14 cellular contexts compared by ENCODE assay signal in genomic region chr1:200624679-200625335, GRCh38. TPM values are rescaled to one million over a fixed set of nuclear protein-coding genes. Genes with fewer than 3 reads are reported as not detected.
DNase-seq lines count a peak whose midpoint lies in the region; ATAC-seq and TF ChIP-seq lines count a peak whose summit lies in the region.
"Had no signal": no experiment of that assay in that cellular context is flagged by ENCODE, and none has a peak within 500 bp of the region (broad histone marks: within the 10 kb centered on the region; RNA-seq: fewer than 3 reads in every experiment).

No MANE protein-coding gene starts in this region.

- peaks cover 9% of the 10 kb centered on the region for H3K4me1 Mint-ChIP-seq in GM23338
- H3K4me1 Mint-ChIP-seq in activated T-helper 1 cell treated with anti-CD3 and anti-CD28 coated beads, Interleukin-12 subunit alpha, Interleukin-12 subunit beta, Interleukin-2, Interleukin-4 antibody, amounts not matched to agents 30 ng/mL and 10 ng/mL and 1 ng/mL, durations not matched to agents 14 hours and 24 hours and 36 hours (ENCODE audit: low read depth), result peaks cover 56% of the 10 kb centered on the region

- no peaks in the 10 kb centered on the region for H3K36me3 Mint-ChIP-seq in GM23338 (ENCODE audit: low read depth)
- peaks cover 2% of the 10 kb centered on the region for H3K36me3 Mint-ChIP-seq in activated T-helper 1 cell treated with anti-CD3 and anti-CD28 coated beads, Interleukin-12 subunit alpha, Interleukin-12 subunit beta, Interleukin-2, Interleukin-4 antibody, amounts not matched to agents 30 ng/mL and 10 ng/mL and 1 ng/mL, durations not matched to agents 14 hours and 24 hours and 36 hours (ENCODE audit: low read depth)

- peak overlapping the region; percentile 46; the same call in 1 of the 2 replicates for H3K27ac ChIP-seq in DND-41 (ENCODE audit: low read length)
- H3K27ac ChIP-seq in GM23338 (ENCODE audit: low read depth), result peak overlapping the region; percentile 24; the same call in 1 of the 2 replicates
- H3K27ac ChIP-seq: thyroid gland had no signal

- H3K9ac ChIP-seq in DND-41 (ENCODE audit: low read depth, low read length), result no peak overlapping the region

- ATAC-seq in DND-41 (ENCODE audit: insufficient read depth, low read depth) (no peak), GM23338 (no peak), GM19463 (IDR thresholded peaks at IDR 0.05; ENCODE audit: unreplicated experiment) (no peak), HG03025 (IDR thresholded peaks at IDR 0.05; ENCODE audit: low FRiP score, unreplicated experiment) (no peak)

- no peak overlapping the region for H3K4me3 Mint-ChIP-seq in GM23338
- peak overlapping the region; percentile 22 for H3K4me3 Mint-ChIP-seq in activated T-helper 1 cell treated with anti-CD3 and anti-CD28 coated beads, Interleukin-12 subunit alpha, Interleukin-12 subunit beta, Interleukin-2, Interleukin-4 antibody, amounts not matched to agents 30 ng/mL and 10 ng/mL and 1 ng/mL, durations not matched to agents 14 hours and 24 hours and 36 hours
- H3K4me3 Mint-ChIP-seq: nephron progenitor cell had no signal

- no peaks in the 10 kb centered on the region for H3K9me2 ChIP-seq in GM23338 (ENCODE audit: insufficient read depth)

- H3K4me3 ChIP-seq in DND-41 (ENCODE audit: low read depth in 1 of 2, low read length in 2 of 2) (no peak overlapping the region), GM23338 (no peak overlapping the region)
- H3K4me3 ChIP-seq: thyroid gland had no signal

- H3K79me2 ChIP-seq in DND-41 (ENCODE audit: insufficient read depth, low read length), result peaks cover 8% of the 10 kb centered on the region
- peaks cover 5% of the 10 kb centered on the region for H3K79me2 ChIP-seq in GM23338 (replicated peaks; ENCODE audit: insufficient read depth)

- H3K9me3 Mint-ChIP-seq in GM23338, result no peaks in the 10 kb centered on the region; the same call in 2 of the 3 replicates
- H3K9me3 Mint-ChIP-seq in activated T-helper 1 cell treated with anti-CD3 and anti-CD28 coated beads, Interleukin-12 subunit alpha, Interleukin-12 subunit beta, Interleukin-2, Interleukin-4 antibody, amounts not matched to agents 30 ng/mL and 10 ng/mL and 1 ng/mL, durations not matched to agents 14 hours and 24 hours and 36 hours, result no peaks in the 10 kb centered on the region
- H3K9me3 Mint-ChIP-seq: nephron progenitor cell had no signal

- H3K27me3 Mint-ChIP-seq in GM23338 (ENCODE audit: insufficient read depth, low read depth, poor library complexity), result peaks cover 4% of the 10 kb centered on the region
- no peaks in the 10 kb centered on the region for H3K27me3 Mint-ChIP-seq in activated T-helper 1 cell treated with anti-CD3 and anti-CD28 coated beads, Interleukin-12 subunit alpha, Interleukin-12 subunit beta, Interleukin-2, Interleukin-4 antibody, amounts not matched to agents 30 ng/mL and 10 ng/mL and 1 ng/mL, durations not matched to agents 14 hours and 24 hours and 36 hours (ENCODE audit: insufficient read depth)

- DNase-seq in DND-41 (no peak), GM23338 (ENCODE audit: low spot score) (no peak), inferior parietal cortex (ENCODE audit: extremely low spot score) (peak; percentile 39), kidney tubule cell (ENCODE audit: low spot score) (no peak), nucleus accumbens (lab: John Stamatoyannopoulos, UW) (no peak)
- DNase-seq in activated T-helper 1 cell treated with anti-CD3 and anti-CD28 coated beads, Interleukin-12 subunit alpha, Interleukin-12 subunit beta, Interleukin-2, Interleukin-4 antibody, amounts not matched to agents 30 ng/mL and 10 ng/mL and 1 ng/mL, durations not matched to agents 14 hours and 24 hours and 36 hours (ENCODE audit: low spot score), result no peak
- DNase-seq: activated naive CD4-positive, alpha-beta T cell treated with anti-CD3 and anti-CD28 coated beads, Interleukin-2, amount 50 U/mL, for 16 hours; Calu3; GOT3; NCI-H1436; nephron progenitor cell; thyroid gland had no signal

- H4K20me1 ChIP-seq in DND-41 (ENCODE audit: insufficient read depth, low read length) (no peaks in the 10 kb centered on the region), GM23338 (replicated peaks; ENCODE audit: insufficient read depth) (no peaks in the 10 kb centered on the region)

- H3K4me1 ChIP-seq in DND-41 (ENCODE audit: insufficient read depth, low read length) (peaks cover 39% of the 10 kb centered on the region), GM23338 (ENCODE audit: insufficient read depth) (no peaks in the 10 kb centered on the region; the same call in 1 of the 2 replicates)

- H2AFZ ChIP-seq in DND-41 (ENCODE audit: low read depth, low read length) (peak overlapping the region; percentile 51), GM23338 (no peak overlapping the region)

- intact Hi-C loops in activated T-helper 1 cell treated with anti-CD3 and anti-CD28 coated beads, Interleukin-12 subunit alpha, Interleukin-12 subunit beta, Interleukin-2, Interleukin-4 antibody, amounts not matched to agents 30 ng/mL and 10 ng/mL and 1 ng/mL, durations not matched to agents 14 hours and 24 hours and 36 hours (cut with micrococcal nuclease), result loop anchor here (1.0 to 10.0 kb wide), 13 partner anchors 15 to 2000 kb away; partner anchors contain the start of gene CACNA1S

- TF ChIP-seq CTCF in DND-41 (IDR thresholded peaks at IDR 0.05; ENCODE audit: borderline replicate concordance, extremely low read depth, low read length, poor library complexity, severe bottlenecking) (no peak), GM23338 (conservative IDR thresholded peaks at IDR 0.05; ENCODE audit: low read depth in 2 of 2) (no peak)

- no peak overlapping the region for H3K27ac Mint-ChIP-seq in GM23338
- peak overlapping the region; percentile 84 for H3K27ac Mint-ChIP-seq in activated T-helper 1 cell treated with anti-CD3 and anti-CD28 coated beads, Interleukin-12 subunit alpha, Interleukin-12 subunit beta, Interleukin-2, Interleukin-4 antibody, amounts not matched to agents 30 ng/mL and 10 ng/mL and 1 ng/mL, durations not matched to agents 14 hours and 24 hours and 36 hours
- H3K27ac Mint-ChIP-seq: nephron progenitor cell had no signal

- H3F3A ChIP-seq in GM23338 (replicated peaks; ENCODE audit: low read depth), result no peaks in the 10 kb centered on the region

- H3K27me3 ChIP-seq in DND-41 (ENCODE audit: insufficient read depth, low read length, poor library complexity) (no peaks in the 10 kb centered on the region), GM23338 (ENCODE audit: insufficient read depth) (no peaks in the 10 kb centered on the region)
- H3K27me3 ChIP-seq: thyroid gland had no signal

- H3K36me3 ChIP-seq in DND-41 (ENCODE audit: insufficient read depth, low read length) (no peaks in the 10 kb centered on the region; the same call in 1 of the 2 replicates), GM23338 (ENCODE audit: insufficient read depth) (no peaks in the 10 kb centered on the region)
- H3K36me3 ChIP-seq: thyroid gland had no signal

- no peaks in the 10 kb centered on the region for H3K9me3 ChIP-seq in DND-41 (ENCODE audit: insufficient read depth, low read length, severe bottlenecking)
- H3K9me3 ChIP-seq: thyroid gland had no signal

- no peak overlapping the region for H3K4me2 ChIP-seq in DND-41 (ENCODE audit: insufficient read depth, low read length)
- H3K4me2 ChIP-seq in GM23338, result no peak overlapping the region

TF ChIP-seq in GM23338, 12 proteins besides CTCF, POLR2A, EP300 and RAD21 (continues in another document):
- no peak for TF ChIP-seq NANOG (IDR thresholded peaks at IDR 0.05; ENCODE audit: borderline replicate concordance)

RNA-seq across cellular contexts. Expression of gene KIF14, which starts 4.3 kb away (rescaled TPM):
- total RNA-seq in GM23338 (2014; rRNA removed; shearing (Covaris generic)), result 22.2 and 23.2 TPM in 2 replicates
- polyA plus RNA-seq in GM23338 (2016; fragmentation: Nextera tagmentation; extraction: Ambion mirVana), result 10.8 and 13.3 TPM in 2 replicates
- 11.5 and 12.5 TPM in 2 replicates for total RNA-seq in activated T-helper 1 cell treated with anti-CD3 and anti-CD28 coated beads, Interleukin-12 subunit alpha, Interleukin-12 subunit beta, Interleukin-2, Interleukin-4 antibody, amounts not matched to agents 30 ng/mL and 10 ng/mL and 1 ng/mL, durations not matched to agents 14 hours and 24 hours and 36 hours

RNA-seq across cellular contexts. Expression of gene DDX59, which starts 44.9 kb away (rescaled TPM):
- total RNA-seq in GM23338 (2014; rRNA removed; shearing (Covaris generic)), result 15.3 and 15.7 TPM in 2 replicates
- 12.9 and 14.7 TPM in 2 replicates for polyA plus RNA-seq in GM23338 (2016; fragmentation: Nextera tagmentation; extraction: Ambion mirVana)
- 13.8 and 14.4 TPM in 2 replicates for total RNA-seq in activated T-helper 1 cell treated with anti-CD3 and anti-CD28 coated beads, Interleukin-12 subunit alpha, Interleukin-12 subunit beta, Interleukin-2, Interleukin-4 antibody, amounts not matched to agents 30 ng/mL and 10 ng/mL and 1 ng/mL, durations not matched to agents 14 hours and 24 hours and 36 hours
